ENCODE assay signal across 8 cellular contexts in the genomic region with DNA sequence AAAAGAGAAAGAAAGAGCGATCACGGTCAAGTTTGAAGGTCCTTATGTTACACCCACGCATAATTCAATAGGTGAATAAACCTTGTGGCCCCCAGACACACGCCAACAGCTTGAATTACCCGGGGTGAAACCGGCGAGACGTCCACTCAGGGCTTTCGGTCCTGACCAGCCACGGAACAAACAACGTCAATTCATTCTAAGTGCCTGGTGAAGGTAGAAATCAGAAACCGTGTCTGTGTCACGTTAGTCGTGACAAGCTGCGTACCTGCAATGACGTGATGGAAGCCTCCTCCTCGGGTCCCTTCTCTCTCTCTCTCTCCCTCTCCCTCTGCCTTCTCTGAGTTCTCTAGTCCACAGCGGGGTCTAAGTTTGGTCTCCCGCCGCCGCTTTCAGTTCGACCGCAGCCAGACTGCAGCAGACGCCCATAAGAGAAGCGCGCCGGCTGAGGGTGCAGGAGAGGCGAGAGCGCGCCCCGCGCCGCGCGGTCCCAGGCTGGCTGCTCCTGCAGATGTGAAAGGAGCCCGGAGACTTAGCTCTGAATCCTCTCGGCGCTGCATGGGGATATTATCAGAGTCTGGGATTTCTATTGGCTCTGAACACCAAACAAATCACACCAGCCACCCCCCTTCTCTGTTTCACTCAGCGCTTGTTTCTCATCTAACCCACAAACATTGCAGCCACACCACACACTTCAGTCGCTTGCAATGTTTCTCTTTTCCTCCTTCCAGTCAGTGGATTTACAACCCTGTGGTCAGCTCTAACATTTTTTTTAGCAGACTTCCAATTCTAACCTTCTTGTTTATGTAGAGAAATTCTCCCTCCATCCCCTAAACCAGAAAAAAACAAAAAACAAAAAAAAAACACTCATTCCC. TPM values are rescaled to one million over a fixed set of nuclear protein-coding genes. Genes with fewer than 3 reads are reported as not detected.
DNase-seq lines count a peak whose midpoint lies in the region; ATAC-seq, FAIRE-seq and TF ChIP-seq lines count a peak whose summit lies in the region.

Gene GREM2 (minus strand): TSS at position 537 of the 872 bp plus-strand sequence. CDS start 118,680 bp downstream, outside the sequence.

- peaks cover 4% of the 10 kb centered on the region for H3K27me3 ChIP-seq in bronchial epithelial cell (ENCODE audit: control insufficient read depth, insufficient read depth, low read length)
- H3K27me3 ChIP-seq in kidney epithelial cell (ENCODE audit: control insufficient read depth, insufficient read depth, low read length) = no peaks in the 10 kb centered on the region

- peak; percentile 84 for ATAC-seq in GM21423 (IDR thresholded peaks at IDR 0.05; ENCODE audit: unreplicated experiment)

- FAIRE-seq in bronchial epithelial cell (lab: Jason Lieb, UNC) = no peak

- TF ChIP-seq CTCF in bronchial epithelial cell (IDR thresholded peaks at IDR 0.05; ENCODE audit: insufficient read depth, low read length, severe bottlenecking) (no peak), kidney epithelial cell (IDR thresholded peaks at IDR 0.05; ENCODE audit: insufficient read depth, low read length, poor library complexity, severe bottlenecking) (no peak)

- H3K36me3 ChIP-seq in bronchial epithelial cell (ENCODE audit: control insufficient read depth, insufficient read depth, low read length) (no peaks in the 10 kb centered on the region), kidney epithelial cell (ENCODE audit: control insufficient read depth, insufficient read depth, low read length) (no peaks in the 10 kb centered on the region)

- peak; percentile 54 for DNase-seq in DMS114 treated with DMSO at 0.1 percent for 48 hours (lab: John Stamatoyannopoulos, UW; ENCODE audit: unreplicated experiment)
- DNase-seq in HS-5 (ENCODE audit: low read depth) = peak; percentile 39
- peak in 4 of 5 experiments; percentile 2 to 88 (median 23) for DNase-seq in T-helper 2 cell
- peak; percentile 12 for DNase-seq in bronchial epithelial cell (ENCODE audit: low read depth)
- peak; percentile 72 for DNase-seq in kidney epithelial cell (ENCODE audit: low read depth)
- peak; percentile 5 for DNase-seq in stimulated activated CD4-positive, alpha-beta T cell treated with anti-CD3 and anti-CD28 coated beads, Interleukin-12 subunit alpha, Interleukin-12 subunit beta, amount 100 ng/mL, for 4 hours
- DNase-seq in DMS153 treated with DMSO at 0.1 percent for 48 hours (lab: John Stamatoyannopoulos, UW; ENCODE audit: unreplicated experiment) = no peak

- peak within 1 kb of the TSS; percentile 33 for H3K4me3 ChIP-seq in bronchial epithelial cell (ENCODE audit: low read depth, low read length)
- peak within 1 kb of the TSS; percentile 58 for H3K4me3 ChIP-seq in kidney epithelial cell (ENCODE audit: low read depth, low read length)

RNA-seq across cellular contexts. Expression of gene GREM2, which starts in this region (rescaled TPM):
- total RNA-seq in bronchial epithelial cell (not detected in 2 replicates), kidney epithelial cell (0.04 and 0.14 TPM in 2 replicates)

Comparison
In these comparisons a context has a peak if more than half of its experiments do, and no peak if none do; other contexts are left out.
1. Peak in DNase-seq and H3K4me3 ChIP-seq in bronchial epithelial cell; RNA of the gene not detected or under 1 TPM.
2. Peak in DNase-seq and H3K4me3 ChIP-seq in kidney epithelial cell; RNA of the gene not detected or under 1 TPM.